Comparison of ENCODE assay signal across 10 cellular contexts in the genomic region with DNA sequence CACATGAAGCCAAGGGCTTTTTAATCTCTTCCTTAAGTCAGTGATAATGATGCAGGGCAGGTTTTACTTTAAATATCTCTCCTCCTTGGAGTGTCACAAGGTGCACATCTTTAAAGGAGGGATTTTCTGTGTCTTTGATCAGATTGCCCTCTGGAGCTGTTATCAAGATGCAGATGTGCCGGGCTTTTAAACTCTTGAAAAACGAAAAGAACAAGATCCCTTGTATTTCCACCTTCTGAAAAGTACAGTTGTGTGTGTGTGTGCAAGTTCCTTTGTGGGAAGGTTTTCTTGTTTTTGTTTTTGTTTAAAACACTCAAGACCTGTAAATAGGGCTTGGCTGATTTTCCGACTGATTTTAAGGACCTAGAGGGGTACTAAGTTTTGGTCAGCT. TPM values are rescaled to one million over a fixed set of nuclear protein-coding genes. Genes with fewer than 3 reads are reported as not detected.
DNase-seq lines count a peak whose midpoint lies in the region; ATAC-seq, FAIRE-seq and TF ChIP-seq lines count a peak whose summit lies in the region.
"Had no signal": no experiment of that assay in that cellular context is flagged by ENCODE, and none has a peak within 500 bp of the region (broad histone marks: within the 10 kb centered on the region; RNA-seq: fewer than 3 reads in every experiment).

No MANE protein-coding gene starts in this region.

- H3K4me2 ChIP-seq in Karpas-422 (ENCODE audit: low read depth, low read length, poor library complexity, severe bottlenecking) (peak overlapping the region; percentile 81), endothelial cell of umbilical vein (ENCODE audit: insufficient read depth, low read length) (peak overlapping the region; percentile 31)

- no peak overlapping the region for H3K27ac ChIP-seq in CD4-positive, CD25-positive, alpha-beta regulatory T cell (ENCODE audit: insufficient read depth, low read length, poor library complexity, severe bottlenecking)
- H3K27ac ChIP-seq in Karpas-422 (ENCODE audit: low read length) (no peak overlapping the region), endothelial cell of umbilical vein (ENCODE audit: insufficient read depth, low read depth, low read length) (no peak overlapping the region)

- no peak for DNase-seq in CD4-positive, CD25-positive, alpha-beta regulatory T cell
- DNase-seq in Karpas-422 (no peak), endothelial cell of umbilical vein (ENCODE audit: low read depth, low spot score) (no peak), BE2C (no peak)
- DNase-seq: NCI-H748 treated with DMSO at 0.1 percent for 48 hours; stimulated activated naive CD4-positive, alpha-beta T cell had no signal

- CTCF ChIA-PET in endothelial cell of umbilical vein (lab: Charles Lee) = interaction anchor here (1.4 kb wide), 1 partner anchor 204 kb away, joined by 3 read pairs; no protein-coding TSS in a partner anchor

- no peaks in the 10 kb centered on the region for H3K36me3 Mint-ChIP-seq in CD4-positive, CD25-positive, alpha-beta regulatory T cell

- H3K36me3 ChIP-seq in CD4-positive, CD25-positive, alpha-beta regulatory T cell (ENCODE audit: control insufficient read depth, insufficient read depth, low read length) = no peaks in the 10 kb centered on the region
- no peaks in the 10 kb centered on the region for H3K36me3 ChIP-seq in Karpas-422 (ENCODE audit: insufficient read depth, low read length)
- H3K36me3 ChIP-seq in endothelial cell of umbilical vein (ENCODE audit: control insufficient read depth in 2 of 2, extremely low read depth in 1 of 2, insufficient read depth in 2 of 2, low read length in 2 of 2) = no peaks in the 10 kb centered on the region
- H3K36me3 ChIP-seq in neuron (ENCODE audit: insufficient read depth, low read length) = no peaks in the 10 kb centered on the region
- no peaks in the 10 kb centered on the region for H3K36me3 ChIP-seq in BE2C

- H4K20me1 ChIP-seq in Karpas-422 (ENCODE audit: insufficient read depth, low read depth, low read length) (no peaks in the 10 kb centered on the region), endothelial cell of umbilical vein (replicated peaks; ENCODE audit: control insufficient read depth, extremely low read depth, insufficient read depth, low read length) (no peaks in the 10 kb centered on the region)

- H2AFZ ChIP-seq in Karpas-422 (ENCODE audit: low read length) (no peak overlapping the region), endothelial cell of umbilical vein (ENCODE audit: low read depth, low read length) (peak overlapping the region; percentile 93), neuron (ENCODE audit: low read depth, low read length) (peak overlapping the region; percentile 99)

- TSS peak; percentile 38 for BruUV-seq in endothelial cell of umbilical vein (replicated peaks; lab: Mats Ljungman, UMichigan)

- no peak overlapping the region for H3K4me3 ChIP-seq in CD4-positive, CD25-positive, alpha-beta regulatory T cell (ENCODE audit: low read depth, low read length)
- H3K4me3 ChIP-seq in Karpas-422 (ENCODE audit: low read length) (peak overlapping the region; percentile 77; the same call in 1 of the 2 replicates), endothelial cell of umbilical vein (replicated peaks in 1 of 3; ENCODE audit: insufficient read depth in 1 of 3, low read depth in 1 of 3, low read length in 3 of 3) (peak overlapping the region in 1 of 3 experiments; percentile 78), neuron (ENCODE audit: low read length) (peak overlapping the region; percentile 64), BE2C (ENCODE audit: low read depth, low read length) (no peak overlapping the region)

- H3K9me3 ChIP-seq in CD4-positive, CD25-positive, alpha-beta regulatory T cell (ENCODE audit: control insufficient read depth in 2 of 2, low read length in 2 of 2) = no peaks in the 10 kb centered on the region
- H3K9me3 ChIP-seq in Karpas-422 (ENCODE audit: low read length) (no peaks in the 10 kb centered on the region), endothelial cell of umbilical vein (replicated peaks; ENCODE audit: control insufficient read depth, insufficient read depth, low read length) (no peaks in the 10 kb centered on the region), neuron (ENCODE audit: low read length) (peaks cover 1% of the 10 kb centered on the region), BE2C (no peaks in the 10 kb centered on the region)

- ATAC-seq in CD4-positive, CD25-positive, alpha-beta regulatory T cell (ENCODE audit: low read depth in 2 of 2) = no peak
- ATAC-seq in GM18907 (IDR thresholded peaks at IDR 0.05; ENCODE audit: unreplicated experiment) = no peak
- no peak for ATAC-seq in GM18868 (IDR thresholded peaks at IDR 0.05; ENCODE audit: unreplicated experiment)
- no peak for ATAC-seq in HG02870 (IDR thresholded peaks at IDR 0.05; ENCODE audit: unreplicated experiment)

- no peak for TF ChIP-seq CTCF in endothelial cell of umbilical vein (IDR thresholded peaks at IDR 0.05; ENCODE audit: extremely low read depth in 1 of 2, insufficient read depth in 1 of 2, low read depth in 1 of 2, low read length in 2 of 2)
- TF ChIP-seq CTCF in BE2C (IDR thresholded peaks at IDR 0.05; ENCODE audit: low read depth, low read length) = no peak

- dilution Hi-C loops in endothelial cell of umbilical vein (cut with MboI; ENCODE audit: extremely low pct_ligation_motif_present, low sequenced_read_pairs) = no loop called here

- H3K79me2 ChIP-seq in Karpas-422 (ENCODE audit: low read length) (no peaks in the 10 kb centered on the region), endothelial cell of umbilical vein (ENCODE audit: control insufficient read depth, insufficient read depth, low read length) (peaks cover 2% of the 10 kb centered on the region)

- no peaks in the 10 kb centered on the region for H3K9me1 ChIP-seq in endothelial cell of umbilical vein (replicated peaks; ENCODE audit: control insufficient read depth, extremely low read depth, insufficient read depth, low read length)

- peaks cover 0 to 10% (median 4%) of the 10 kb centered on the region in 7 donors for H3K9me3 Mint-ChIP-seq in CD4-positive, CD25-positive, alpha-beta regulatory T cell

- H3K4me3 Mint-ChIP-seq in CD4-positive, CD25-positive, alpha-beta regulatory T cell = peak overlapping the region; percentile 15 to 78 (median 56)

- intact Hi-C loops in endothelial cell of umbilical vein (cut with micrococcal nuclease) = loop anchor here (2.0 to 5.0 kb wide), 3 partner anchors 163 to 247 kb away; partner anchors contain the start of gene C1orf115

- H3K9me2 ChIP-seq in Karpas-422 (replicated peaks; ENCODE audit: insufficient read depth, low read length) = no peaks in the 10 kb centered on the region

- H3K4me1 ChIP-seq in CD4-positive, CD25-positive, alpha-beta regulatory T cell (ENCODE audit: control insufficient read depth, insufficient read depth, low read length, poor library complexity, severe bottlenecking) = peaks cover 19% of the 10 kb centered on the region
- H3K4me1 ChIP-seq in Karpas-422 (ENCODE audit: low read length) (peaks cover 18% of the 10 kb centered on the region), endothelial cell of umbilical vein (ENCODE audit: control insufficient read depth, extremely low read depth, insufficient read depth, low read length) (peaks cover 7% of the 10 kb centered on the region), neuron (ENCODE audit: insufficient read depth, low read length) (peaks cover 14% of the 10 kb centered on the region), BE2C (no peaks in the 10 kb centered on the region)

- POLR2A ChIA-PET in endothelial cell of umbilical vein (lab: Charles Lee) = no interaction called here

- peaks cover 0 to 22% (median 13%) of the 10 kb centered on the region in 4 donors for H3K4me1 Mint-ChIP-seq in CD4-positive, CD25-positive, alpha-beta regulatory T cell

- no peak for TF ChIP-seq POLR2A in endothelial cell of umbilical vein (IDR thresholded peaks at IDR 0.05; ENCODE audit: low read depth, low read length)

- no peak for FAIRE-seq in endothelial cell of umbilical vein (lab: Jason Lieb, UNC)

- H3K27me3 ChIP-seq in CD4-positive, CD25-positive, alpha-beta regulatory T cell (ENCODE audit: control insufficient read depth, insufficient read depth, low read length) = peaks cover 30% of the 10 kb centered on the region
- H3K27me3 ChIP-seq in Karpas-422 (ENCODE audit: low read length) (peaks cover 2% of the 10 kb centered on the region; the same call in 1 of the 2 replicates), endothelial cell of umbilical vein (ENCODE audit: control insufficient read depth in 2 of 2, insufficient read depth in 2 of 2, low read length in 2 of 2) (peaks cover 6 to 19% of the 10 kb centered on the region in 2 experiments), neuron (ENCODE audit: insufficient read depth, low read length) (no peaks in the 10 kb centered on the region), BE2C (peaks cover 64% of the 10 kb centered on the region)

- peaks cover 53% of the 10 kb centered on the region for H3K27me3 Mint-ChIP-seq in CD4-positive, CD25-positive, alpha-beta regulatory T cell

- H3K27ac Mint-ChIP-seq in CD4-positive, CD25-positive, alpha-beta regulatory T cell = peak overlapping the region in 1 of 3 donors; percentile 17

- no peak overlapping the region for H3K9ac ChIP-seq in Karpas-422 (ENCODE audit: low read length)
- H3K9ac ChIP-seq in endothelial cell of umbilical vein (replicated peaks; ENCODE audit: extremely low read depth, insufficient read depth, low read length) = no peak overlapping the region

TF ChIP-seq in endothelial cell of umbilical vein, 7 proteins besides CTCF, POLR2A, EP300 and RAD21 (continues in another document):
- no peak for TF ChIP-seq MYC (IDR thresholded peaks at IDR 0.05; ENCODE audit: low read depth, low read length)
- no peak for TF ChIP-seq JUN (IDR thresholded peaks at IDR 0.05; ENCODE audit: borderline replicate concordance, insufficient read depth, insufficient read length, low read depth)
- no peak for TF ChIP-seq FOS (IDR thresholded peaks at IDR 0.05; ENCODE audit: borderline replicate concordance, insufficient read depth, low read length)
- TF ChIP-seq GATA2 (IDR thresholded peaks at IDR 0.05; ENCODE audit: insufficient read depth, insufficient read length, low read depth, low read length) = no peak
- no peak for TF ChIP-seq EZH2 (IDR thresholded peaks at IDR 0.05; ENCODE audit: borderline replicate concordance, low read depth, low read length, severe bottlenecking)

RNA-seq across cellular contexts. Expression of gene MARK1, which starts 1.6 kb away (rescaled TPM):
- not detected for total RNA-seq in CD4-positive, CD25-positive, alpha-beta regulatory T cell
- under 1 TPM in 1 of 4 donors, not detected in 3; 0.05 TPM for polyA plus RNA-seq in CD4-positive, CD25-positive, alpha-beta regulatory T cell
- total RNA-seq in Karpas-422 (2014; rRNA removed; shearing (Covaris generic); ENCODE audit: low replicate concordance) = 0.90 and 1.3 TPM in 2 replicates
- total RNA-seq in endothelial cell of umbilical vein = 5.5 and 6.0 TPM in 2 replicates
- 1.2 and 1.4 TPM in 2 replicates for polyA plus RNA-seq in endothelial cell of umbilical vein
- polyA plus RNA-seq in endothelial cell of umbilical vein (2011; cell fraction: cytosol; rRNA removed) = 1.6 and 1.9 TPM in 2 replicates
- polyA plus RNA-seq in endothelial cell of umbilical vein (2011; cell fraction: nucleus; rRNA removed) = 5.2 and 5.5 TPM in 2 replicates
- polyA plus RNA-seq in endothelial cell of umbilical vein (2012) = 3.1 and 3.3 TPM in 2 replicates
- polyA minus RNA-seq in endothelial cell of umbilical vein = 1.6 and 2.2 TPM in 2 replicates
- polyA minus RNA-seq in endothelial cell of umbilical vein (2011; cell fraction: cytosol; rRNA and poly(A)+ RNA removed) = 9.2 TPM
- polyA minus RNA-seq in endothelial cell of umbilical vein (2011; cell fraction: nucleus; rRNA and poly(A)+ RNA removed) = 4.3 and 4.6 TPM in 2 replicates
- not detected for polyA plus RNA-seq in BE2C (2012; ENCODE audit: insufficient read depth, insufficient read length, low read depth)

Comparison
In these comparisons a context has a peak if more than half of its experiments do, and no peak if none do; other contexts are left out.
1. H3K4me3 ChIP-seq: peak in Karpas-422 (single experiment) and neuron (single experiment); none in CD4-positive, CD25-positive, alpha-beta regulatory T cell (single experiment) and BE2C (single experiment).